ENCODE assay signal across 14 cellular contexts in the genomic region with DNA sequence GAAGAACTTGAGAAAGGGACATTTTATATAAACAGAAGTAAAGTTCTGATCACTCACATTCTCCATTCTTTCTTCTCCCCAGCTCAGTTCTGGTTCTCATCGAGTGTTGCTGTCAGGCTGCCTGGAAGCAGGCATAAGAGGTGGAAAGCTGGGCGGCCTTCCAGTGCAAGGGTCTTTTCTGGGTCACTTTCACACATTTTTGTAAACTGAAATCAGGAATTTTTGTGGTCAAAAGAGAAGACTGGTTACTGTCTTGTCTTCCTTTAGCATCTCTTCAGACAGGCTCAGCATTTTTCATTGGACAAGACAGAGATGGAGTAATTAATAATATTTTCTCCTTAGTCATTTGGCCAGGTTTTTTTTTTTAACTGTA.
DNase-seq lines count a peak whose midpoint lies in the region; ATAC-seq and TF ChIP-seq lines count a peak whose summit lies in the region.
"Had no signal": no experiment of that assay in that cellular context is flagged by ENCODE, and none has a peak within 500 bp of the region (broad histone marks: within the 10 kb centered on the region; RNA-seq: fewer than 3 reads in every experiment).

No MANE protein-coding gene starts in this region.

- no peaks in the 10 kb centered on the region for H3K36me3 Mint-ChIP-seq in neural progenitor cell

- H2AFZ ChIP-seq in neural progenitor cell (replicated peaks): no peak overlapping the region
- H2AFZ ChIP-seq: parathyroid adenoma had no signal

- H3K9me3 Mint-ChIP-seq in neural progenitor cell: no peaks in the 10 kb centered on the region
- H3K9me3 Mint-ChIP-seq: IgD-negative memory B cell had no signal

- H3F3A ChIP-seq in neural progenitor cell (ENCODE audit: low read depth): no peaks in the 10 kb centered on the region

- no peaks in the 10 kb centered on the region for H4K20me1 ChIP-seq in neural progenitor cell (ENCODE audit: low read depth)

- no peak overlapping the region for H3K27ac ChIP-seq in neural progenitor cell
- H3K27ac ChIP-seq: parathyroid adenoma had no signal

- H3K79me2 ChIP-seq in neural progenitor cell (ENCODE audit: low read depth): no peaks in the 10 kb centered on the region
- H3K79me2 ChIP-seq: parathyroid adenoma had no signal

- H3K9ac ChIP-seq in neural progenitor cell: no peak overlapping the region
- H3K9ac ChIP-seq: parathyroid adenoma had no signal

- no peaks in the 10 kb centered on the region for H3K4me1 ChIP-seq in neural progenitor cell
- H3K4me1 ChIP-seq: parathyroid adenoma had no signal

- H3K27ac Mint-ChIP-seq in neural progenitor cell: no peak overlapping the region
- H3K27ac Mint-ChIP-seq: IgD-negative memory B cell had no signal

- no peaks in the 10 kb centered on the region for H3K27me3 ChIP-seq in neural progenitor cell

- no peaks in the 10 kb centered on the region for H3K36me3 ChIP-seq in neural progenitor cell

- no peak overlapping the region for H3K4me3 Mint-ChIP-seq in neural progenitor cell
- H3K4me3 Mint-ChIP-seq: IgD-negative memory B cell had no signal

- TF ChIP-seq CTCF in fibroblast of pulmonary artery (IDR thresholded peaks at IDR 0.05; ENCODE audit: low read length, missing control alignments) (no peak), neural progenitor cell (IDR thresholded peaks at IDR 0.05) (no peak)

- ATAC-seq in GM19467 (IDR thresholded peaks at IDR 0.05; ENCODE audit: unreplicated experiment) (peak; percentile 11), HG03175 (IDR thresholded peaks at IDR 0.05; ENCODE audit: unreplicated experiment) (peak; percentile 27)

- H3K4me3 ChIP-seq in fibroblast of pulmonary artery (replicated peaks; ENCODE audit: low read depth, low read length) (no peak overlapping the region), neural progenitor cell (no peak overlapping the region)

- no peak overlapping the region for H3K4me2 ChIP-seq in neural progenitor cell

- H3K9me3 ChIP-seq in neural progenitor cell (ENCODE audit: low read depth): no peaks in the 10 kb centered on the region

- no peaks in the 10 kb centered on the region for H3K4me1 Mint-ChIP-seq in neural progenitor cell
- H3K4me1 Mint-ChIP-seq: IgD-negative memory B cell had no signal

- H3K27me3 Mint-ChIP-seq in neural progenitor cell (ENCODE audit: insufficient read depth, low read depth): peaks cover 4% of the 10 kb centered on the region

- DNase-seq in EH (ENCODE audit: low read depth) (peak; percentile 93), fibroblast of pulmonary artery (ENCODE audit: low read depth) (peak; percentile 39), SW 1271 (lab: John Stamatoyannopoulos, UW) (no peak), NCI-H2029 (lab: John Stamatoyannopoulos, UW) (no peak), H4 (ENCODE audit: low spot score) (no peak), neural progenitor cell (ENCODE audit: low spot score) (no peak)
- DNase-seq: activated effector memory CD4-positive, alpha-beta T cell treated with Interleukin-2 at 50 U/mL for 16 hours; glutamatergic neuron; SHP77; stimulated activated naive CD8-positive, alpha-beta T cell treated with anti-CD3 and anti-CD28 coated beads, Interleukin-15, Interleukin-2, amounts not matched to agents 100 U/mL and 50 U/mL, for 24 hours had no signal

Comparison
In these comparisons a context has a peak if more than half of its experiments do, and no peak if none do; other contexts are left out.
1. DNase-seq: peak in EH (single experiment) and fibroblast of pulmonary artery (single experiment); none in SW 1271 (0 of 2), NCI-H2029 (single experiment), H4 (single experiment) and neural progenitor cell (single experiment).